ENCODE assay signal across 18 cellular contexts in genomic region chr2:224969095-224969494, GRCh38.
DNase-seq lines count a peak whose midpoint lies in the region; ATAC-seq and TF ChIP-seq lines count a peak whose summit lies in the region.
"Had no signal": no experiment of that assay in that cellular context is flagged by ENCODE, and none has a peak within 500 bp of the region (broad histone marks: within the 10 kb centered on the region; RNA-seq: fewer than 3 reads in every experiment).

No MANE protein-coding gene starts in this region.

- H3K27ac ChIP-seq in GM23338 (ENCODE audit: low read depth) (no peak overlapping the region), PC-9 (no peak overlapping the region), mesendoderm (ENCODE audit: low read depth, low read length) (no peak overlapping the region), substantia nigra (ENCODE audit: low read depth, low read length, poor library complexity, severe bottlenecking) (no peak overlapping the region)
- H3K27ac ChIP-seq: thyroid gland had no signal

- H3K79me2 ChIP-seq in GM23338 (replicated peaks; ENCODE audit: insufficient read depth) (no peaks in the 10 kb centered on the region), PC-9 (ENCODE audit: low read depth) (no peaks in the 10 kb centered on the region), mesendoderm (ENCODE audit: control insufficient read depth, insufficient read depth, low read length) (no peaks in the 10 kb centered on the region)

- H2BK5ac ChIP-seq in mesendoderm (ENCODE audit: low read length) = no peak overlapping the region

- no peak overlapping the region for H3K18ac ChIP-seq in mesendoderm (ENCODE audit: low read length)

- H2BK120ac ChIP-seq in mesendoderm (ENCODE audit: low read depth, low read length) = no peak overlapping the region

- no peak overlapping the region for H3K4me3 Mint-ChIP-seq in GM23338
- peak overlapping the region; percentile 56 for H3K4me3 Mint-ChIP-seq in activated naive CD8-positive, alpha-beta T cell treated with anti-CD3 and anti-CD28 coated beads, Interleukin-2, amount 10 ng/mL, durations not matched to agents 7 days and 5 days
- peak overlapping the region; percentile 38 for H3K4me3 Mint-ChIP-seq in stimulated activated effector memory CD8-positive, alpha-beta T cell treated with anti-CD3 and anti-CD28 coated beads, Interleukin-12 subunit alpha, Interleukin-12 subunit beta, amount 100 ng/mL, for 72 hours
- H3K4me3 Mint-ChIP-seq: WTC11 had no signal

- H4K8ac ChIP-seq in mesendoderm (ENCODE audit: low read depth, low read length) = no peak overlapping the region

- POLR2A ChIA-PET in activated naive CD8-positive, alpha-beta T cell treated with anti-CD3 and anti-CD28 coated beads, Interleukin-2, amount 10 ng/mL, durations not matched to agents 7 days and 5 days (lab: Charles Lee) = interaction anchor here (0.9 to 1.4 kb wide), 2 partner anchors 11 to 22 kb away, joined by 3 to 6 read pairs; no protein-coding TSS in a partner anchor
- POLR2A ChIA-PET in PC-9 (lab: Charles Lee; ENCODE audit: unreplicated experiment) = no interaction called here

- TF ChIP-seq CTCF in GM23338 (conservative IDR thresholded peaks at IDR 0.05; ENCODE audit: low read depth in 2 of 2) (no peak), PC-9 (conservative IDR thresholded peaks at IDR 0.05) (no peak)

- BruUV-seq in PC-9 (replicated peaks; lab: Mats Ljungman, UMichigan) = no TSS peak

- H3K4me2 ChIP-seq in GM23338 (no peak overlapping the region), PC-9 (no peak overlapping the region), mesendoderm (ENCODE audit: low read length) (no peak overlapping the region)

- H2AFZ ChIP-seq in GM23338 (0 out of 2 replicates have a peak overlapping the region, but pooled peaks have one; percentile 49), PC-9 (no peak overlapping the region)

- no peaks in the 10 kb centered on the region for H4K20me1 ChIP-seq in GM23338 (replicated peaks; ENCODE audit: insufficient read depth)
- no peaks in the 10 kb centered on the region for H4K20me1 ChIP-seq in PC-9 (ENCODE audit: insufficient read depth)

- H3K9me3 ChIP-seq in PC-9 (ENCODE audit: insufficient read depth, low read depth) = no peaks in the 10 kb centered on the region
- H3K9me3 ChIP-seq: thyroid gland had no signal

- H2AK5ac ChIP-seq in mesendoderm (ENCODE audit: low read length) = no peak overlapping the region

- H3K4me1 ChIP-seq in GM23338 (ENCODE audit: insufficient read depth) (no peaks in the 10 kb centered on the region), PC-9 (replicated peaks; ENCODE audit: insufficient read depth) (peaks cover 30% of the 10 kb centered on the region), mesendoderm (ENCODE audit: control insufficient read depth, low read depth, low read length) (no peaks in the 10 kb centered on the region)
- H3K4me1 ChIP-seq: thyroid gland had no signal

- H3K23ac ChIP-seq in mesendoderm (ENCODE audit: low read length) = no peak overlapping the region

- DNase-seq in activated CD4-positive, CD25-positive, alpha-beta regulatory T cell treated with anti-CD3 and anti-CD28 coated beads, Interleukin-2, amount 50 U/mL, for 72 hours = no peak
- DNase-seq in GM23338 (ENCODE audit: low spot score) (no peak), PC-9 (no peak), mesendoderm (no peak), substantia nigra (lab: John Stamatoyannopoulos, UW) (no peak)
- no peak for DNase-seq in activated naive CD8-positive, alpha-beta T cell treated with anti-CD3 and anti-CD28 coated beads, Interleukin-2, amount 10 ng/mL, durations not matched to agents 7 days and 5 days
- DNase-seq in stimulated activated effector memory CD8-positive, alpha-beta T cell treated with anti-CD3 and anti-CD28 coated beads, Interleukin-12 subunit alpha, Interleukin-12 subunit beta, amount 100 ng/mL, for 72 hours (ENCODE audit: low spot score in 2 of 2) = no peak
- DNase-seq: 8988T; effector CD8-positive, alpha-beta T cell; NCI-H1436 treated with DMSO at 0.1 percent for 48 hours; NCI-H2227 treated with DMSO at 0.1 percent for 48 hours; NK-92 treated with Interleukin-12 subunit alpha and Interleukin-12 subunit beta, amount 100 ng/mL, for 24 hours; posterior cingulate gyrus; stimulated activated CD4-positive, alpha-beta T cell treated with anti-CD3 and anti-CD28 coated beads, Interleukin-4, amount 100 ng/mL, for 1 hour; T-helper 1 cell; thyroid gland had no signal

- H3K9ac ChIP-seq in mesendoderm (ENCODE audit: low read length) = no peak overlapping the region

- H3F3A ChIP-seq in GM23338 (replicated peaks; ENCODE audit: low read depth) (no peaks in the 10 kb centered on the region), PC-9 (ENCODE audit: insufficient read depth, low read depth) (peaks cover 3% of the 10 kb centered on the region; the same call in 1 of the 2 replicates)

- no peak overlapping the region for H3K27ac Mint-ChIP-seq in GM23338
- peak overlapping the region; percentile 49 for H3K27ac Mint-ChIP-seq in activated naive CD8-positive, alpha-beta T cell treated with anti-CD3 and anti-CD28 coated beads, Interleukin-2, amount 10 ng/mL, durations not matched to agents 7 days and 5 days
- H3K27ac Mint-ChIP-seq in stimulated activated effector memory CD8-positive, alpha-beta T cell treated with anti-CD3 and anti-CD28 coated beads, Interleukin-12 subunit alpha, Interleukin-12 subunit beta, amount 100 ng/mL, for 72 hours = peak overlapping the region; percentile 69
- H3K27ac Mint-ChIP-seq: WTC11 had no signal

- no peak overlapping the region for H3K4me3 ChIP-seq in GM23338
- H3K4me3 ChIP-seq in PC-9 = no peak overlapping the region
- no peak overlapping the region for H3K4me3 ChIP-seq in mesendoderm (ENCODE audit: low read length)
- H3K4me3 ChIP-seq: thyroid gland had no signal

- H3K9me3 Mint-ChIP-seq in GM23338 = no peaks in the 10 kb centered on the region
- no peaks in the 10 kb centered on the region for H3K9me3 Mint-ChIP-seq in activated naive CD8-positive, alpha-beta T cell treated with anti-CD3 and anti-CD28 coated beads, Interleukin-2, amount 10 ng/mL, durations not matched to agents 7 days and 5 days
- H3K9me3 Mint-ChIP-seq in stimulated activated effector memory CD8-positive, alpha-beta T cell treated with anti-CD3 and anti-CD28 coated beads, Interleukin-12 subunit alpha, Interleukin-12 subunit beta, amount 100 ng/mL, for 72 hours = no peaks in the 10 kb centered on the region
- H3K9me3 Mint-ChIP-seq: WTC11 had no signal

- no peaks in the 10 kb centered on the region for H3K36me3 Mint-ChIP-seq in GM23338 (ENCODE audit: low read depth)
- H3K36me3 Mint-ChIP-seq in activated naive CD8-positive, alpha-beta T cell treated with anti-CD3 and anti-CD28 coated beads, Interleukin-2, amount 10 ng/mL, durations not matched to agents 7 days and 5 days = peaks cover 29% of the 10 kb centered on the region
- H3K36me3 Mint-ChIP-seq in stimulated activated effector memory CD8-positive, alpha-beta T cell treated with anti-CD3 and anti-CD28 coated beads, Interleukin-12 subunit alpha, Interleukin-12 subunit beta, amount 100 ng/mL, for 72 hours = peaks cover 11% of the 10 kb centered on the region
- H3K36me3 Mint-ChIP-seq: WTC11 had no signal

- ATAC-seq in activated CD4-positive, CD25-positive, alpha-beta regulatory T cell treated with anti-CD3 and anti-CD28 coated beads, Interleukin-2, amount 50 U/mL, for 24 hours = peak; percentile 25 to 31
- no peak for ATAC-seq in GM23338
- ATAC-seq in activated naive CD8-positive, alpha-beta T cell treated with anti-CD3 and anti-CD28 coated beads, Interleukin-2, amount 10 ng/mL, durations not matched to agents 7 days and 5 days (ENCODE audit: low read depth) = peak; percentile 40
- peak; percentile 26 for ATAC-seq in stimulated activated effector memory CD8-positive, alpha-beta T cell treated with anti-CD3 and anti-CD28 coated beads, Interleukin-12 subunit alpha, Interleukin-12 subunit beta, amount 100 ng/mL, for 72 hours
- ATAC-seq: WTC11 had no signal

- H3K36me3 ChIP-seq in GM23338 (ENCODE audit: insufficient read depth) (no peaks in the 10 kb centered on the region), PC-9 (ENCODE audit: low read depth) (no peaks in the 10 kb centered on the region), mesendoderm (ENCODE audit: control insufficient read depth, insufficient read depth, low read length) (no peaks in the 10 kb centered on the region)
- H3K36me3 ChIP-seq: thyroid gland had no signal

- no peaks in the 10 kb centered on the region for H3K27me3 ChIP-seq in GM23338 (ENCODE audit: insufficient read depth)
- H3K27me3 ChIP-seq in PC-9 (ENCODE audit: insufficient read depth, low read depth) = no peaks in the 10 kb centered on the region
- H3K27me3 ChIP-seq in mesendoderm (ENCODE audit: insufficient read depth, low read length, poor library complexity) = no peaks in the 10 kb centered on the region
- H3K27me3 ChIP-seq: thyroid gland had no signal

- intact Hi-C loops in PC-9 (cut with micrococcal nuclease; ENCODE audit: unreplicated experiment) = no loop called here

- no peaks in the 10 kb centered on the region for H3K79me1 ChIP-seq in mesendoderm (ENCODE audit: low read length)

- no peaks in the 10 kb centered on the region for H3K27me3 Mint-ChIP-seq in GM23338 (ENCODE audit: insufficient read depth, low read depth, poor library complexity)
- no peaks in the 10 kb centered on the region for H3K27me3 Mint-ChIP-seq in activated naive CD8-positive, alpha-beta T cell treated with anti-CD3 and anti-CD28 coated beads, Interleukin-2, amount 10 ng/mL, durations not matched to agents 7 days and 5 days

- no peaks in the 10 kb centered on the region for H3K4me1 Mint-ChIP-seq in GM23338
- H3K4me1 Mint-ChIP-seq in activated naive CD8-positive, alpha-beta T cell treated with anti-CD3 and anti-CD28 coated beads, Interleukin-2, amount 10 ng/mL, durations not matched to agents 7 days and 5 days = peaks cover 47% of the 10 kb centered on the region
- H3K4me1 Mint-ChIP-seq in stimulated activated effector memory CD8-positive, alpha-beta T cell treated with anti-CD3 and anti-CD28 coated beads, Interleukin-12 subunit alpha, Interleukin-12 subunit beta, amount 100 ng/mL, for 72 hours = peaks cover 54% of the 10 kb centered on the region

- H3K9me2 ChIP-seq in GM23338 (ENCODE audit: insufficient read depth) = no peaks in the 10 kb centered on the region
- H3K9me2 ChIP-seq in PC-9 (ENCODE audit: insufficient read depth) = no peaks in the 10 kb centered on the region

- no peak overlapping the region for H2BK15ac ChIP-seq in mesendoderm (replicated peaks; ENCODE audit: low read depth)

- CTCF ChIA-PET in PC-9 (lab: Charles Lee) = no interaction called here

- no CpG with 5 or more reads among the region's 5 CpGs for WGBS in mesendoderm (ENCODE audit: extremely low coverage, insufficient coverage, low lambda C conversion rate)

- H3K4ac ChIP-seq in mesendoderm (ENCODE audit: low read depth, low read length) = no peak overlapping the region

- H4K5ac ChIP-seq in mesendoderm (ENCODE audit: low read length) = no peak overlapping the region

- H3K56ac ChIP-seq in mesendoderm (ENCODE audit: low read length) = no peak overlapping the region

TF ChIP-seq in GM23338, 12 proteins besides CTCF, POLR2A, EP300 and RAD21:
- no peak for TF ChIP-seq STAT1 (IDR thresholded peaks at IDR 0.05; ENCODE audit: unreplicated experiment)
